8 cellular contexts compared by ENCODE assay signal in the genomic region with DNA sequence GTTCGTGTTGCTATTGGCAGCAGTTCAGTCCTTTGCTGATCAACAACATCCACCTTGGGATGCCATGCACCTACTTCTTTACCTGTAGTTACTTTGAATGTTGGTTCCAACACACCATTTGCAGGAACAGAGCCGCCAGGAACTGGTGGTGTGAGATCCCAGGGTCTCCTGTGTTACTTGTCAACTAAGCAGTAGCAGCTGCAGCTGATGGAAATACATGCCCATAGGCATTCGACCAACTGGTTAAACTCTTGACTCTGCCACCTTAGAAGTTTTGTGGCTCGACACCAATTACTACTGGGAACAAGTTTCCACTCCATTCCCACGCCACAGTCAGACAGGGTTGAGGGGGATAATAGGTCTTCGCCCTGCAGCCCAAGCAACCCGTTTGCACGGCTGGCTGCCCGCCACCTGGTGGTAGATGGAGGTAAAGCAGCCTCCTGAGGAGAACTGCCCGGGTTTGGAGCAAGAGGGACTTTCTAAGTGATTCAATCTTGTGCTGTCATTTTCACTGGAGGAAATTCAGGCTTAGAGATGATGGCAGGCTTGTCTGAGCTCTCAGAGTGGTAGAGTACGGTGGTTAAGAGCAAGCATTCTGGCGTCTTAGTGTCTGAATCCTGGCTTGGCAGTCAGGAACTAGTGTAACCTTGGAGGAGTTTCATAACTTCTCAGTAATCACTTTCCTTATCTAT.
A peak's percentile ranks its signal among the peaks of the same experiment; 100 is the strongest.
DNase-seq lines count a peak whose midpoint lies in the region; ATAC-seq and TF ChIP-seq lines count a peak whose summit lies in the region.

No MANE protein-coding gene starts in this region.

- no peak overlapping the region for H3K27ac Mint-ChIP-seq in activated CD4-positive, alpha-beta T cell treated with anti-CD3 and anti-CD28 coated beads, Interleukin-2, amount 10 ng/mL, durations not matched to agents 7 days and 5 days
- H3K27ac Mint-ChIP-seq in chondrocyte (ENCODE audit: unreplicated experiment): no peak overlapping the region

- no peak overlapping the region for H3K27ac ChIP-seq in left lung

- peak; percentile 99 for TF ChIP-seq CTCF in chondrocyte (IDR thresholded peaks at IDR 0.05)
- TF ChIP-seq CTCF in left lung (IDR thresholded peaks at IDR 0.05): peak; percentile 95 to 96

- no peak overlapping the region for H3K4me3 Mint-ChIP-seq in activated CD4-positive, alpha-beta T cell treated with anti-CD3 and anti-CD28 coated beads, Interleukin-2, amount 10 ng/mL, durations not matched to agents 7 days and 5 days
- no peak overlapping the region for H3K4me3 Mint-ChIP-seq in chondrocyte (ENCODE audit: unreplicated experiment)

- peaks cover 10% of the 10 kb centered on the region for H3K27me3 Mint-ChIP-seq in activated CD4-positive, alpha-beta T cell treated with anti-CD3 and anti-CD28 coated beads, Interleukin-2, amount 10 ng/mL, durations not matched to agents 7 days and 5 days
- no peaks in the 10 kb centered on the region for H3K27me3 Mint-ChIP-seq in chondrocyte (ENCODE audit: low read depth)

- peaks cover 3% of the 10 kb centered on the region for H3K9me3 Mint-ChIP-seq in activated CD4-positive, alpha-beta T cell treated with anti-CD3 and anti-CD28 coated beads, Interleukin-2, amount 10 ng/mL, durations not matched to agents 7 days and 5 days
- H3K9me3 Mint-ChIP-seq in chondrocyte (ENCODE audit: low read depth): no peaks in the 10 kb centered on the region

- H3K27me3 ChIP-seq in left lung: no peaks in the 10 kb centered on the region

- POLR2A ChIA-PET in activated CD4-positive, alpha-beta T cell treated with anti-CD3 and anti-CD28 coated beads, Interleukin-2, amount 10 ng/mL, durations not matched to agents 7 days and 5 days (lab: Charles Lee): no interaction called here

- peaks cover 3 to 26% of the 10 kb centered on the region in 2 donors for H3K4me1 ChIP-seq in left lung

- DNase-seq in NCI-H2029 (lab: John Stamatoyannopoulos, UW): peak; percentile 5
- no peak for DNase-seq in NCI-H2029 treated with DMSO at 0.1 percent for 48 hours (lab: John Stamatoyannopoulos, UW)
- DNase-seq in NCI-H2227 (lab: John Stamatoyannopoulos, UW; ENCODE audit: unreplicated experiment): peak; percentile 69
- peak; percentile 78 for DNase-seq in activated CD4-positive, alpha-beta T cell treated with anti-CD3 and anti-CD28 coated beads, Interleukin-2, amount 10 ng/mL, durations not matched to agents 7 days and 5 days
- DNase-seq in chondrocyte (ENCODE audit: low spot score): no peak
- DNase-seq in left lung: peak; percentile 75 to 94
- DNase-seq in stimulated activated CD4-positive, alpha-beta T cell treated with anti-CD3 and anti-CD28 coated beads, TNF-alpha, amount 100 ng/mL, for 1 hour (ENCODE audit: low read depth in 3 of 3, low spot score in 1 of 3): peak; percentile 65 to 88 (median 75)

- no peaks in the 10 kb centered on the region for H3K36me3 Mint-ChIP-seq in activated CD4-positive, alpha-beta T cell treated with anti-CD3 and anti-CD28 coated beads, Interleukin-2, amount 10 ng/mL, durations not matched to agents 7 days and 5 days (ENCODE audit: low read depth)
- H3K36me3 Mint-ChIP-seq in chondrocyte (ENCODE audit: low read depth): peaks cover 2% of the 10 kb centered on the region

- no peaks in the 10 kb centered on the region for H3K9me3 ChIP-seq in left lung

- peaks cover 45% of the 10 kb centered on the region for H3K4me1 Mint-ChIP-seq in activated CD4-positive, alpha-beta T cell treated with anti-CD3 and anti-CD28 coated beads, Interleukin-2, amount 10 ng/mL, durations not matched to agents 7 days and 5 days
- H3K4me1 Mint-ChIP-seq in chondrocyte (ENCODE audit: low read depth): peaks cover 24% of the 10 kb centered on the region

- H3K36me3 ChIP-seq in left lung: no peaks in the 10 kb centered on the region

- intact Hi-C loops in left lung (cut with DNase I): no loop called here

- peak; percentile 75 for ATAC-seq in HG02759 (IDR thresholded peaks at IDR 0.05; ENCODE audit: unreplicated experiment)
- peak; percentile 90 for ATAC-seq in left lung

- no peak overlapping the region for H3K4me3 ChIP-seq in left lung

- CTCF ChIA-PET in activated CD4-positive, alpha-beta T cell treated with anti-CD3 and anti-CD28 coated beads, Interleukin-2, amount 10 ng/mL, durations not matched to agents 7 days and 5 days (lab: Charles Lee): interaction anchor here (0.5 to 5.3 kb wide), 9 partner anchors 9 to 373 kb away, joined by 3 to 62 read pairs (median 4); no protein-coding TSS in a partner anchor

Comparison
In these comparisons a context has a peak if more than half of its experiments do, and no peak if none do; other contexts are left out.
1. DNase-seq: peak in NCI-H2029 (single experiment), NCI-H2227 (single experiment), activated CD4-positive, alpha-beta T cell treated with anti-CD3 and anti-CD28 coated beads, Interleukin-2, amount 10 ng/mL, durations not matched to agents 7 days and 5 days (single experiment), left lung (2 of 2) and stimulated activated CD4-positive, alpha-beta T cell treated with anti-CD3 and anti-CD28 coated beads, TNF-alpha, amount 100 ng/mL, for 1 hour (3 of 3); none in NCI-H2029 treated with DMSO at 0.1 percent for 48 hours (single experiment) and chondrocyte (single experiment).